Comparison of ENCODE assay signal across 8 cellular contexts in genomic region chr1:175152006-175152652, GRCh38. TPM values are rescaled to one million over a fixed set of nuclear protein-coding genes. Genes with fewer than 3 reads are reported as not detected.
DNase-seq lines count a peak whose midpoint lies in the region; ATAC-seq and TF ChIP-seq lines count a peak whose summit lies in the region.

No MANE protein-coding gene starts in this region.

- in situ Hi-C loops in mammary epithelial cell (cut with MboI; ENCODE audit: low sequenced_read_pairs in 2 of 2) = no loop called here

- H3K4me1 ChIP-seq in mammary epithelial cell (ENCODE audit: insufficient read depth, low read length) = peaks cover 8% of the 10 kb centered on the region

- H3K36me3 ChIP-seq in mammary epithelial cell (ENCODE audit: insufficient read depth, low read length) (no peaks in the 10 kb centered on the region), kidney epithelial cell (ENCODE audit: control insufficient read depth, insufficient read depth, low read length) (no peaks in the 10 kb centered on the region)

- DNase-seq in AG10803 (ENCODE audit: low read depth) (peak; percentile 33), NCI-H1694 (lab: John Stamatoyannopoulos, UW) (peak; percentile 52), WTC11 (ENCODE audit: low spot score) (peak; percentile 85), mammary epithelial cell (no peak), kidney epithelial cell (ENCODE audit: low read depth) (no peak)
- peak; percentile 55 to 71 for DNase-seq in stimulated activated CD4-positive, alpha-beta T cell treated with anti-CD3 and anti-CD28 coated beads, Interleukin-4, amount 100 ng/mL, for 4 hours

- BruUV-seq in mammary epithelial cell (replicated peaks; lab: Mats Ljungman, UMichigan) = no TSS peak

- peak; percentile 64 for ATAC-seq in GM19351 (IDR thresholded peaks at IDR 0.05; ENCODE audit: unreplicated experiment)
- ATAC-seq in WTC11 = peak; percentile 87
- no peak for ATAC-seq in GM18519 (IDR thresholded peaks at IDR 0.05; ENCODE audit: low FRiP score, unreplicated experiment)

- POLR2A ChIA-PET in WTC11 (lab: Charles Lee) = interaction anchor here (0.6 to 0.9 kb wide), 4 partner anchors 128 to 1729 kb away, joined by 3 to 11 read pairs (median 4); partner anchors contain the start of gene MRPS14

- peaks cover 31% of the 10 kb centered on the region for H3K4me1 Mint-ChIP-seq in WTC11

- WGBS in mammary epithelial cell (ENCODE audit: low coverage, missing lambda C conversion rate) = 8% methylated on average over 13 of the region's 15 CpGs

- no peaks in the 10 kb centered on the region for H3K9me3 Mint-ChIP-seq in WTC11

- no peaks in the 10 kb centered on the region for H3K9me3 ChIP-seq in mammary epithelial cell (replicated peaks; ENCODE audit: insufficient read depth, low read length)

- CTCF ChIA-PET in WTC11 (lab: Charles Lee) = interaction anchor here (0.5 to 3.9 kb wide), 118 partner anchors 10 to 953 kb away, joined by 3 to 158 read pairs (median 5); partner anchors contain the start of genes MRPS14 and TNN
- CTCF ChIA-PET in mammary epithelial cell (lab: Charles Lee; ENCODE audit: low non-redundant PET) = interaction anchor here (0.5 to 1.5 kb wide), 13 partner anchors 9 to 1698 kb away, joined by 3 to 12 read pairs (median 5); no protein-coding TSS in a partner anchor

- TF ChIP-seq CTCF in AG10803 (conservative IDR thresholded peaks at IDR 0.05; ENCODE audit: low read length) (peak; percentile 93), WTC11 (IDR thresholded peaks at IDR 0.05) (peak; percentile 85), mammary epithelial cell (conservative IDR thresholded peaks at IDR 0.05 in 1 of 2, IDR thresholded peaks at IDR 0.05 in 1 of 2; ENCODE audit: extremely low read depth in 1 of 2, insufficient read depth in 1 of 2, low read depth in 1 of 2, low read length in 2 of 2) (peak; percentile 76 to 90), kidney epithelial cell (IDR thresholded peaks at IDR 0.05; ENCODE audit: insufficient read depth, low read length, poor library complexity, severe bottlenecking) (peak; percentile 93)

- no peaks in the 10 kb centered on the region for H3K27me3 ChIP-seq in mammary epithelial cell (ENCODE audit: insufficient read depth, low read length)
- peaks cover 22% of the 10 kb centered on the region for H3K27me3 ChIP-seq in kidney epithelial cell (ENCODE audit: control insufficient read depth, insufficient read depth, low read length)

- no peak overlapping the region for H3K27ac Mint-ChIP-seq in WTC11

- no peak overlapping the region for H3K9ac ChIP-seq in mammary epithelial cell (ENCODE audit: insufficient read depth, low read length)

- H3K4me3 ChIP-seq in AG10803 (ENCODE audit: low read length) = no peak overlapping the region
- no peak overlapping the region for H3K4me3 ChIP-seq in mammary epithelial cell (replicated peaks in 1 of 3; ENCODE audit: insufficient read depth in 1 of 3, low read depth in 2 of 3, low read length in 3 of 3)
- no peak overlapping the region for H3K4me3 ChIP-seq in kidney epithelial cell (ENCODE audit: low read depth, low read length)

- H2AFZ ChIP-seq in mammary epithelial cell (ENCODE audit: low read depth, low read length) = no peak overlapping the region

- H3K36me3 Mint-ChIP-seq in WTC11 = no peaks in the 10 kb centered on the region

- intact Hi-C loops in mammary epithelial cell (cut with micrococcal nuclease) = loop anchor here (1.0 to 10.0 kb wide), 8 partner anchors 123 to 1730 kb away; partner anchors contain the start of gene TNR

- H4K20me1 ChIP-seq in mammary epithelial cell (ENCODE audit: insufficient read depth, low read length) = no peaks in the 10 kb centered on the region

- H3K27ac ChIP-seq in mammary epithelial cell (ENCODE audit: insufficient read depth, low read depth, low read length) = no peak overlapping the region

- H3K27me3 Mint-ChIP-seq in WTC11 (ENCODE audit: low read depth) = peaks cover 23% of the 10 kb centered on the region

- no peaks in the 10 kb centered on the region for H3K79me2 ChIP-seq in mammary epithelial cell (ENCODE audit: insufficient read depth, low read length)

- dilution Hi-C loops in mammary epithelial cell (cut with HindIII; ENCODE audit: low sequenced_read_pairs) = loop anchor here (5.0 kb wide), 1 partner anchor 170 kb away; no protein-coding TSS in a partner anchor

- H3K4me2 ChIP-seq in mammary epithelial cell (ENCODE audit: insufficient read depth, low read depth, low read length) = no peak overlapping the region

- peak overlapping the region; percentile 60 for H3K4me3 Mint-ChIP-seq in WTC11

TF ChIP-seq in WTC11, 78 proteins besides CTCF, POLR2A, EP300 and RAD21 (continues in another document):
- no peak for TF ChIP-seq JUN (CRISPR knock-in tag; IDR thresholded peaks at IDR 0.05)
- TF ChIP-seq FOXK1 (CRISPR knock-in tag; IDR thresholded peaks at IDR 0.05) = no peak
- no peak for TF ChIP-seq STAT6 (CRISPR knock-in tag; conservative IDR thresholded peaks at IDR 0.05; ENCODE audit: low read depth)
- no peak for TF ChIP-seq NR2C2 (CRISPR knock-in tag; IDR thresholded peaks at IDR 0.05)
- no peak for TF ChIP-seq ZNF416 (CRISPR knock-in tag; IDR thresholded peaks at IDR 0.05)
- TF ChIP-seq, protein P1, sequence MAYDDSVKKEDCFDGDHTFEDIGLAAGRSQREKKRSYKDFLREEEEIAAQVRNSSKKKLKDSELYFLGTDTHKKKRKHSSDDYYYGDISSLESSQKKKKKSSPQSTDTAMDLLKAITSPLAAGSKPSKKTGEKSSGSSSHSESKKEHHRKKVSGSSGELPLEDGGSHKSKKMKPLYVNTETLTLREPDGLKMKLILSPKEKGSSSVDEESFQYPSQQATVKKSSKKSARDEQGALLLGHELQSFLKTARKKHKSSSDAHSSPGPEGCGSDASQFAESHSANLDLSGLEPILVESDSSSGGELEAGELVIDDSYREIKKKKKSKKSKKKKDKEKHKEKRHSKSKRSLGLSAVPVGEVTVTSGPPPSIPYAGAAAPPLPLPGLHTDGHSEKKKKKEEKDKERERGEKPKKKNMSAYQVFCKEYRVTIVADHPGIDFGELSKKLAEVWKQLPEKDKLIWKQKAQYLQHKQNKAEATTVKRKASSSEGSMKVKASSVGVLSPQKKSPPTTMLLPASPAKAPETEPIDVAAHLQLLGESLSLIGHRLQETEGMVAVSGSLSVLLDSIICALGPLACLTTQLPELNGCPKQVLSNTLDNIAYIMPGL (CRISPR knock-in tag; IDR thresholded peaks at IDR 0.05) = no peak
- no peak for TF ChIP-seq ESRRA (CRISPR knock-in tag; IDR thresholded peaks at IDR 0.05; ENCODE audit: borderline replicate concordance)
- TF ChIP-seq, protein P2, sequence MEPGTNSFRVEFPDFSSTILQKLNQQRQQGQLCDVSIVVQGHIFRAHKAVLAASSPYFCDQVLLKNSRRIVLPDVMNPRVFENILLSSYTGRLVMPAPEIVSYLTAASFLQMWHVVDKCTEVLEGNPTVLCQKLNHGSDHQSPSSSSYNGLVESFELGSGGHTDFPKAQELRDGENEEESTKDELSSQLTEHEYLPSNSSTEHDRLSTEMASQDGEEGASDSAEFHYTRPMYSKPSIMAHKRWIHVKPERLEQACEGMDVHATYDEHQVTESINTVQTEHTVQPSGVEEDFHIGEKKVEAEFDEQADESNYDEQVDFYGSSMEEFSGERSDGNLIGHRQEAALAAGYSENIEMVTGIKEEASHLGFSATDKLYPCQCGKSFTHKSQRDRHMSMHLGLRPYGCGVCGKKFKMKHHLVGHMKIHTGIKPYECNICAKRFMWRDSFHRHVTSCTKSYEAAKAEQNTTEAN (CRISPR knock-in tag; IDR thresholded peaks at IDR 0.05) = no peak
- TF ChIP-seq ZBTB21 (CRISPR knock-in tag; IDR thresholded peaks at IDR 0.05; ENCODE audit: borderline replicate concordance) = no peak
- TF ChIP-seq ZNF671 (CRISPR knock-in tag; IDR thresholded peaks at IDR 0.05) = no peak

RNA-seq across cellular contexts. Expression of gene KIAA0040, which starts 40.4 kb away (rescaled TPM):
- total RNA-seq in WTC11 (2021) = 8.8 to 15.0 TPM (median 11.9 TPM) in 3 replicates
- 10 to 100 TPM; 34.3 to 75.0 TPM for total RNA-seq in mammary epithelial cell
- 87.6 TPM for polyA plus RNA-seq in mammary epithelial cell
- 83.3 TPM for polyA minus RNA-seq in mammary epithelial cell
- 9.7 and 15.7 TPM in 2 replicates for total RNA-seq in kidney epithelial cell

Comparison
In these comparisons a context has a peak if more than half of its experiments do, and no peak if none do; other contexts are left out.
1. DNase-seq: peak in AG10803 (single experiment), NCI-H1694 (single experiment), WTC11 (single experiment) and stimulated activated CD4-positive, alpha-beta T cell treated with anti-CD3 and anti-CD28 coated beads, Interleukin-4, amount 100 ng/mL, for 4 hours (2 of 2); none in mammary epithelial cell (single experiment) and kidney epithelial cell (single experiment).
2. Peak in every context shown above with its lines, with median percentiles within 50 percentile points of each other: CTCF ChIP-seq.